17 cellular contexts compared by ENCODE assay signal in genomic region chr6:74510878-74511277, GRCh38.
DNase-seq lines count a peak whose midpoint lies in the region; ATAC-seq, FAIRE-seq and TF ChIP-seq lines count a peak whose summit lies in the region.
"Had no signal": no experiment of that assay in that cellular context is flagged by ENCODE, and none has a peak within 500 bp of the region (broad histone marks: within the 10 kb centered on the region; RNA-seq: fewer than 3 reads in every experiment).

No MANE protein-coding gene starts in this region.

- H3K79me2 ChIP-seq in endothelial cell of umbilical vein (ENCODE audit: control insufficient read depth, insufficient read depth, low read length) = no peaks in the 10 kb centered on the region

- no peaks in the 10 kb centered on the region for H4K20me1 ChIP-seq in endothelial cell of umbilical vein (replicated peaks; ENCODE audit: control insufficient read depth, extremely low read depth, insufficient read depth, low read length)

- no peaks in the 10 kb centered on the region for H3K4me1 Mint-ChIP-seq in type B pancreatic cell (ENCODE audit: unreplicated experiment)
- no peaks in the 10 kb centered on the region for H3K4me1 Mint-ChIP-seq in CD8-positive, alpha-beta T cell (ENCODE audit: low read depth)
- H3K4me1 Mint-ChIP-seq: GM23338 had no signal

- DNase-seq in ELR (ENCODE audit: low read depth) (peak; percentile 50), M059J (ENCODE audit: low read depth) (peak; percentile 52), endothelial cell of umbilical vein (ENCODE audit: low read depth, low spot score) (no peak), foreskin melanocyte (peak; percentile 13), type B pancreatic cell (ENCODE audit: extremely low spot score, unreplicated experiment) (no peak), GM13976 (ENCODE audit: low spot score) (no peak)
- no peak for DNase-seq in CD8-positive, alpha-beta T cell
- DNase-seq: ACHN; Caco-2; Karpas-422; NCI-H187 treated with DMSO at 0.1 percent for 48 hours; NCI-H69; NK-92 treated with Interleukin-12 subunit alpha and Interleukin-12 subunit beta, amount 100 ng/mL, for 24 hours; RPMI8226; SIG-M5 had no signal

- in situ Hi-C loops in GM13976 (cut with MboI; ENCODE audit: low sequenced_read_pairs, unreplicated experiment) = no loop called here

- no peaks in the 10 kb centered on the region for H3K36me3 Mint-ChIP-seq in type B pancreatic cell
- no peaks in the 10 kb centered on the region for H3K36me3 Mint-ChIP-seq in CD8-positive, alpha-beta T cell

- no peak overlapping the region for H3K27ac ChIP-seq in endothelial cell of umbilical vein (ENCODE audit: insufficient read depth, low read depth, low read length)
- no peak overlapping the region for H3K27ac ChIP-seq in CD8-positive, alpha-beta T cell (ENCODE audit: low read depth, low read length)

- no peak overlapping the region for H3K4me3 ChIP-seq in endothelial cell of umbilical vein (replicated peaks in 1 of 3; ENCODE audit: insufficient read depth in 1 of 3, low read depth in 1 of 3, low read length in 3 of 3)
- H3K4me3 ChIP-seq in CD8-positive, alpha-beta T cell (ENCODE audit: low read depth, low read length) = no peak overlapping the region
- H3K4me3 ChIP-seq: GM23338 had no signal

- TF ChIP-seq CTCF in endothelial cell of umbilical vein (IDR thresholded peaks at IDR 0.05; ENCODE audit: extremely low read depth in 1 of 2, insufficient read depth in 1 of 2, low read depth in 1 of 2, low read length in 2 of 2) (no peak), type B pancreatic cell (conservative IDR thresholded peaks at IDR 0.05) (no peak), GM13976 (IDR thresholded peaks at IDR 0.05; ENCODE audit: borderline replicate concordance, control extremely low read depth, extremely low read depth, insufficient read depth, missing control alignments) (no peak)
- TF ChIP-seq CTCF in CD8-positive, alpha-beta T cell (IDR thresholded peaks at IDR 0.05) = no peak

- POLR2A ChIA-PET in endothelial cell of umbilical vein (lab: Charles Lee) = no interaction called here
- POLR2A ChIA-PET in CD8-positive, alpha-beta T cell (lab: Charles Lee) = no interaction called here

- ATAC-seq in HG02840 (IDR thresholded peaks at IDR 0.05; ENCODE audit: low FRiP score, unreplicated experiment) = no peak
- no peak for ATAC-seq in CD8-positive, alpha-beta T cell
- ATAC-seq: GM23338 had no signal

- no peak for TF ChIP-seq POLR2A in endothelial cell of umbilical vein (IDR thresholded peaks at IDR 0.05; ENCODE audit: low read depth, low read length)

- H3K9ac ChIP-seq in endothelial cell of umbilical vein (replicated peaks; ENCODE audit: extremely low read depth, insufficient read depth, low read length) = no peak overlapping the region

- no TSS peak for BruUV-seq in endothelial cell of umbilical vein (replicated peaks; lab: Mats Ljungman, UMichigan)

- no peak for FAIRE-seq in endothelial cell of umbilical vein (lab: Jason Lieb, UNC)

- no peaks in the 10 kb centered on the region for H3K9me3 ChIP-seq in endothelial cell of umbilical vein (replicated peaks; ENCODE audit: control insufficient read depth, insufficient read depth, low read length)
- H3K9me3 ChIP-seq in CD8-positive, alpha-beta T cell (ENCODE audit: low read length) = no peaks in the 10 kb centered on the region

- no peaks in the 10 kb centered on the region for H3K9me3 Mint-ChIP-seq in type B pancreatic cell
- peaks cover 26% of the 10 kb centered on the region for H3K9me3 Mint-ChIP-seq in CD8-positive, alpha-beta T cell

- H3K9me1 ChIP-seq in endothelial cell of umbilical vein (replicated peaks; ENCODE audit: control insufficient read depth, extremely low read depth, insufficient read depth, low read length) = no peaks in the 10 kb centered on the region

- H3K27me3 Mint-ChIP-seq in type B pancreatic cell = no peaks in the 10 kb centered on the region
- H3K27me3 Mint-ChIP-seq in CD8-positive, alpha-beta T cell (ENCODE audit: low read depth) = no peaks in the 10 kb centered on the region

- dilution Hi-C loops in endothelial cell of umbilical vein (cut with MboI; ENCODE audit: extremely low pct_ligation_motif_present, low sequenced_read_pairs) = no loop called here

- CTCF ChIA-PET in endothelial cell of umbilical vein (lab: Charles Lee) = no interaction called here
- CTCF ChIA-PET in CD8-positive, alpha-beta T cell (lab: Charles Lee) = no interaction called here

- H3K4me1 ChIP-seq in endothelial cell of umbilical vein (ENCODE audit: control insufficient read depth, extremely low read depth, insufficient read depth, low read length) = no peaks in the 10 kb centered on the region
- no peaks in the 10 kb centered on the region for H3K4me1 ChIP-seq in CD8-positive, alpha-beta T cell (ENCODE audit: insufficient read depth, low read length)
- H3K4me1 ChIP-seq: Caco-2 had no signal

- intact Hi-C loops in endothelial cell of umbilical vein (cut with micrococcal nuclease) = no loop called here
- intact Hi-C loops in CD8-positive, alpha-beta T cell (cut with DNase I, micrococcal nuclease) = no loop called here

- no peaks in the 10 kb centered on the region for H3K36me3 ChIP-seq in endothelial cell of umbilical vein (ENCODE audit: control insufficient read depth in 2 of 2, extremely low read depth in 1 of 2, insufficient read depth in 2 of 2, low read length in 2 of 2)
- no peaks in the 10 kb centered on the region for H3K36me3 ChIP-seq in CD8-positive, alpha-beta T cell (ENCODE audit: insufficient read depth, low read length)

- no peak overlapping the region for H3K4me2 ChIP-seq in endothelial cell of umbilical vein (ENCODE audit: insufficient read depth, low read length)
- H3K4me2 ChIP-seq: GM23338 had no signal

- no peak overlapping the region for H3K4me3 Mint-ChIP-seq in type B pancreatic cell
- H3K4me3 Mint-ChIP-seq in CD8-positive, alpha-beta T cell = no peak overlapping the region
- H3K4me3 Mint-ChIP-seq: GM23338 had no signal

- H3K27ac Mint-ChIP-seq in type B pancreatic cell = no peak overlapping the region
- H3K27ac Mint-ChIP-seq in CD8-positive, alpha-beta T cell = no peak overlapping the region
- H3K27ac Mint-ChIP-seq: GM23338 had no signal

- no peak overlapping the region for H2AFZ ChIP-seq in endothelial cell of umbilical vein (ENCODE audit: low read depth, low read length)
- H2AFZ ChIP-seq: GM23338 had no signal

- peaks cover 0 to 3% of the 10 kb centered on the region in 2 experiments for H3K27me3 ChIP-seq in endothelial cell of umbilical vein (ENCODE audit: control insufficient read depth in 2 of 2, insufficient read depth in 2 of 2, low read length in 2 of 2)
- no peaks in the 10 kb centered on the region for H3K27me3 ChIP-seq in CD8-positive, alpha-beta T cell (ENCODE audit: insufficient read depth, low read length)

TF ChIP-seq in endothelial cell of umbilical vein, 7 proteins besides CTCF, POLR2A, EP300 and RAD21:
- no peak for TF ChIP-seq MAX (IDR thresholded peaks at IDR 0.05; ENCODE audit: insufficient read depth, insufficient read length)
- no peak for TF ChIP-seq JUN (IDR thresholded peaks at IDR 0.05; ENCODE audit: borderline replicate concordance, insufficient read depth, insufficient read length, low read depth)
- no peak for TF ChIP-seq POLR2AphosphoS5 (IDR thresholded peaks at IDR 0.05; ENCODE audit: insufficient read depth, low read depth, low read length)
- peak; percentile 38 for TF ChIP-seq GATA2 (IDR thresholded peaks at IDR 0.05; ENCODE audit: insufficient read depth, insufficient read length, low read depth, low read length)
- no peak for TF ChIP-seq EZH2 (IDR thresholded peaks at IDR 0.05; ENCODE audit: borderline replicate concordance, low read depth, low read length, severe bottlenecking)
- no peak for TF ChIP-seq MYC (IDR thresholded peaks at IDR 0.05; ENCODE audit: low read depth, low read length)
- TF ChIP-seq FOS (IDR thresholded peaks at IDR 0.05; ENCODE audit: borderline replicate concordance, insufficient read depth, low read length) = peak; percentile 55
TF ChIP-seq in endothelial cell of umbilical vein: peak in this region for 2.

Comparison
In these comparisons a context has a peak if more than half of its experiments do, and no peak if none do; other contexts are left out.
1. DNase-seq: peak in ELR (single experiment), M059J (single experiment) and foreskin melanocyte (single experiment); none in endothelial cell of umbilical vein (single experiment), type B pancreatic cell (single experiment), GM13976 (single experiment) and CD8-positive, alpha-beta T cell (0 of 7).